10 cellular contexts compared by ENCODE assay signal in the genomic region with DNA sequence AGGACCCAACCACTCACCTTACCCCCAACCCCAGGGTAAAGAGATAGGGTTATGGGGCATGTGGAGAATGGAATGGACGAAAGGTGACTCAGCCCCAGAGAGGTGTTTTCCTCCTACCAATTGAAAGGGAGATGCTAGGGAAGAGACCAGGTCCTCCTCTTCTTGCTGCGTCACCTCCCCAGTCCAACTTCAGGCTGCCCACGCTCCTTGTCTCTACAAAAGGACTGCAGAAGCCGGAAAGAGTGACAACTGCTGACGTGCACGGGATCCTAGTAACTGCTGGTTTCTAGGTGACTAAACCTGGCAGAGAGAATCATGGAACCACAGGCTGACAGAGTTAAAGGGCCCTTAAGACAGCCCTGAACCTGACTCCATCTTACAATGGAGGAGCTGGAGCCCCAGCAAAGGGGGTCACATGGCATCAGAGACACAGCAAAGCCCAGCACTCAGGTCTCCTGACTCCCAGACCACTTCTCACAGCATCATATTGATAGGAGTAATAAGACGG. TPM values are rescaled to one million over a fixed set of nuclear protein-coding genes. Genes with fewer than 3 reads are reported as not detected.
A peak's percentile ranks its signal among the peaks of the same experiment; 100 is the strongest.
DNase-seq lines count a peak whose midpoint lies in the region; ATAC-seq, FAIRE-seq and TF ChIP-seq lines count a peak whose summit lies in the region.
"Had no signal": no experiment of that assay in that cellular context is flagged by ENCODE, and none has a peak within 500 bp of the region (broad histone marks: within the 10 kb centered on the region; RNA-seq: fewer than 3 reads in every experiment).

No MANE protein-coding gene starts in this region.

- FAIRE-seq in H54 (lab: Jason Lieb, UNC) = no peak

- peaks cover 2% of the 10 kb centered on the region for H3K36me3 ChIP-seq in urinary bladder (ENCODE audit: insufficient read depth)

- DNase-seq in stimulated activated CD4-positive, alpha-beta T cell treated with anti-CD3 and anti-CD28 coated beads, Interleukin-15, amount 100 ng/mL, for 24 hours = peak; percentile 25
- no peak for DNase-seq in stimulated activated CD4-positive, alpha-beta T cell treated with anti-CD3 and anti-CD28 coated beads, Interleukin-4, amount 100 ng/mL, for 1 hour
- DNase-seq in foreskin keratinocyte = peak; percentile 91 to 95
- peak; percentile 25 for DNase-seq in occipital lobe (lab: John Stamatoyannopoulos, UW)
- no peak for DNase-seq in H54 (ENCODE audit: insufficient read length, low spot score)
- no peak for DNase-seq in EL
- no peak for DNase-seq in NCI-H2107 treated with DMSO at 0.1 percent for 48 hours (lab: John Stamatoyannopoulos, UW; ENCODE audit: unreplicated experiment)

- no peak for TF ChIP-seq POLR2A in H54 (IDR thresholded peaks at IDR 0.05; ENCODE audit: low read depth, low read length)

- peaks cover 6% of the 10 kb centered on the region for H3K27me3 ChIP-seq in foreskin keratinocyte

- ATAC-seq in foreskin keratinocyte = peak; percentile 75
- ATAC-seq: WTC11 had no signal

- WGBS in urinary bladder = 79% methylated on average over 7 of the region's 7 CpGs

- H3K4me1 ChIP-seq in foreskin keratinocyte (peaks cover 24% of the 10 kb centered on the region), urinary bladder (ENCODE audit: insufficient read depth) (no peaks in the 10 kb centered on the region)

- H3K27ac ChIP-seq in foreskin keratinocyte = peak overlapping the region; percentile 77
- peak overlapping the region; percentile 13 for H3K27ac ChIP-seq in urinary bladder (ENCODE audit: low read depth)
- H3K27ac ChIP-seq: PC-9 had no signal

- no peak overlapping the region for H3K4me3 ChIP-seq in urinary bladder (ENCODE audit: low read depth, low read length)
- H3K4me3 ChIP-seq: PC-9 had no signal

- TF ChIP-seq CTCF in foreskin keratinocyte (conservative IDR thresholded peaks at IDR 0.05) = no peak

RNA-seq across cellular contexts. Expression of gene GPX3, which starts 2.2 kb away (rescaled TPM):
- total RNA-seq in foreskin keratinocyte (6.9 and 13.2 TPM in 2 replicates), occipital lobe (12.3 TPM), urinary bladder (8.6 TPM)
- polyA plus RNA-seq in foreskin keratinocyte (12.7 and 26.6 TPM in 2 replicates), urinary bladder (1,418 TPM)

RNA-seq across cellular contexts. Expression of gene TNIP1, which starts 58.3 kb away (rescaled TPM):
- total RNA-seq in foreskin keratinocyte = 128 and 133 TPM in 2 replicates
- 96.5 and 98.1 TPM in 2 replicates for polyA plus RNA-seq in foreskin keratinocyte
- 18.1 TPM for total RNA-seq in occipital lobe
- total RNA-seq in urinary bladder = 32.4 TPM
- 69.3 TPM for polyA plus RNA-seq in urinary bladder

Comparison
In these comparisons a context has a peak if more than half of its experiments do, and no peak if none do; other contexts are left out.
1. DNase-seq: peak in stimulated activated CD4-positive, alpha-beta T cell treated with anti-CD3 and anti-CD28 coated beads, Interleukin-15, amount 100 ng/mL, for 24 hours (single experiment), foreskin keratinocyte (2 of 2) and occipital lobe (single experiment); none in stimulated activated CD4-positive, alpha-beta T cell treated with anti-CD3 and anti-CD28 coated beads, Interleukin-4, amount 100 ng/mL, for 1 hour (single experiment), H54 (single experiment), EL (single experiment) and NCI-H2107 treated with DMSO at 0.1 percent for 48 hours (single experiment).